ENCODE assay signal across 15 cellular contexts in the genomic region with DNA sequence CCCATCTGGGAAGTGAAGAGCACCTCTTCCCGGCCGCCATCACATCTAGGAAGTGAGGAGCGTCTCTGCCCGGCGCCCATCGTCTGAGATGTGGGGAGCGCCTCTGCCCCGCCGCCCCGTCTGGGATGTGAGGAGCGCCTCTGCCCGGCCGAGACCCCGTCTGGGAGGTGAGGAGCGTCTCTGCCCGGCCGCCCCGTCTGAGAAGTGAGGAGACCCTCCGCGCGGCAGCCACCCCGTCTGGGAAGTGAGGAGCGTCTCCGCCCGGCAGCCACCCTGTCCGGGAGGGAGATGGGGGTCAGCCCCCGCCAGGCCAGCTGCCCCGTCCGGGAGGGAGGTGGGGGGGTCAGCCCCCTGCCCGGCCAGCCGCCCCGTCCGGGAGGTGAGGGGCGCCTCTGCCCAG. TPM values are rescaled to one million over a fixed set of nuclear protein-coding genes. Genes with fewer than 3 reads are reported as not detected.
"Had no signal": no experiment of that assay in that cellular context is flagged by ENCODE, and none has a peak within 500 bp of the region (broad histone marks: within the 10 kb centered on the region; RNA-seq: fewer than 3 reads in every experiment).

No MANE protein-coding gene starts in this region.

RNA-seq across cellular contexts. Expression of a gene that starts 36.1 kb away (rescaled TPM):
- total RNA-seq: activated B cell treated with CpG ODN at 0.5 μM for 24 hours; activated CD4-positive, alpha-beta memory T cell treated with anti-CD3 and anti-CD28 coated beads for 36 hours; activated CD4-positive, alpha-beta memory T cell treated with anti-CD3 and anti-CD28 coated beads, Interleukin-2, amount 10 ng/mL, durations not matched to agents 7 days and 5 days; activated CD4-positive, alpha-beta T cell treated with anti-CD3 and anti-CD28 coated beads for 36 hours; activated CD4-positive, alpha-beta T cell treated with anti-CD3 and anti-CD28 coated beads, Interleukin-2, amount 10 ng/mL, durations not matched to agents 24 days and 14 days; activated CD4-positive, alpha-beta T cell treated with anti-CD3 and anti-CD28 coated beads, Interleukin-2, amount 10 ng/mL, durations not matched to agents 7 days and 5 days; activated CD8-positive, alpha-beta memory T cell treated with anti-CD3 and anti-CD28 coated beads for 36 hours; activated CD8-positive, alpha-beta memory T cell treated with anti-CD3 and anti-CD28 coated beads, Interleukin-2, amount 10 ng/mL, durations not matched to agents 7 days and 5 days; activated CD8-positive, alpha-beta T cell treated with anti-CD3 and anti-CD28 coated beads for 36 hours; activated CD8-positive, alpha-beta T cell treated with anti-CD3 and anti-CD28 coated beads, Interleukin-2, amount 10 ng/mL, durations not matched to agents 7 days and 5 days; T-cell; T-helper 1 cell treated with Interleukin-12 subunit alpha and Interleukin-12 subunit beta and Interleukin-4 antibody, amounts not matched to agents 30 ng/mL and 1 ng/mL, for 36 hours; T-helper 17 cell; T-helper 2 cell treated with Interferon-gamma antibody and Interleukin-4, amounts not matched to agents 100 ng/mL and 5 ng/mL, for 36 hours; WTC11 had no signal

RNA-seq across cellular contexts. Expression of a gene that starts 52.5 kb away (rescaled TPM):
- total RNA-seq: activated B cell treated with CpG ODN at 0.5 μM for 24 hours; activated CD4-positive, alpha-beta memory T cell treated with anti-CD3 and anti-CD28 coated beads for 36 hours; activated CD4-positive, alpha-beta memory T cell treated with anti-CD3 and anti-CD28 coated beads, Interleukin-2, amount 10 ng/mL, durations not matched to agents 7 days and 5 days; activated CD4-positive, alpha-beta T cell treated with anti-CD3 and anti-CD28 coated beads for 36 hours; activated CD4-positive, alpha-beta T cell treated with anti-CD3 and anti-CD28 coated beads, Interleukin-2, amount 10 ng/mL, durations not matched to agents 24 days and 14 days; activated CD4-positive, alpha-beta T cell treated with anti-CD3 and anti-CD28 coated beads, Interleukin-2, amount 10 ng/mL, durations not matched to agents 7 days and 5 days; activated CD8-positive, alpha-beta memory T cell treated with anti-CD3 and anti-CD28 coated beads for 36 hours; activated CD8-positive, alpha-beta memory T cell treated with anti-CD3 and anti-CD28 coated beads, Interleukin-2, amount 10 ng/mL, durations not matched to agents 7 days and 5 days; activated CD8-positive, alpha-beta T cell treated with anti-CD3 and anti-CD28 coated beads for 36 hours; activated CD8-positive, alpha-beta T cell treated with anti-CD3 and anti-CD28 coated beads, Interleukin-2, amount 10 ng/mL, durations not matched to agents 7 days and 5 days; T-cell; T-helper 1 cell treated with Interleukin-12 subunit alpha and Interleukin-12 subunit beta and Interleukin-4 antibody, amounts not matched to agents 30 ng/mL and 1 ng/mL, for 36 hours; T-helper 17 cell; T-helper 2 cell treated with Interferon-gamma antibody and Interleukin-4, amounts not matched to agents 100 ng/mL and 5 ng/mL, for 36 hours; WTC11 had no signal
